Comparison of ENCODE assay signal across 15 cellular contexts in genomic region chr1:153251562-153251961, GRCh38.
"Had no signal": no experiment of that assay in that cellular context is flagged by ENCODE, and none has a peak within 500 bp of the region (broad histone marks: within the 10 kb centered on the region; RNA-seq: fewer than 3 reads in every experiment).

No MANE protein-coding gene starts in this region.

- DNase-seq: effector memory CD4-positive, alpha-beta T cell; foreskin keratinocyte; heart left ventricle; kidney; natural killer cell; occipital lobe; ovary; posterior cingulate gyrus; psoas muscle; right cardiac atrium; sigmoid colon; stimulated activated CD4-positive, alpha-beta T cell treated with anti-CD3 and anti-CD28 coated beads, Interleukin-2, amount 100 ng/mL, for 24 hours; stimulated activated CD4-positive, alpha-beta T cell treated with anti-CD3 and anti-CD28 coated beads, Interleukin-4, amount 100 ng/mL, for 24 hours; upper lobe of left lung; uterus had no signal
